Comparison of ENCODE assay signal across 1 cellular context in the genomic region with DNA sequence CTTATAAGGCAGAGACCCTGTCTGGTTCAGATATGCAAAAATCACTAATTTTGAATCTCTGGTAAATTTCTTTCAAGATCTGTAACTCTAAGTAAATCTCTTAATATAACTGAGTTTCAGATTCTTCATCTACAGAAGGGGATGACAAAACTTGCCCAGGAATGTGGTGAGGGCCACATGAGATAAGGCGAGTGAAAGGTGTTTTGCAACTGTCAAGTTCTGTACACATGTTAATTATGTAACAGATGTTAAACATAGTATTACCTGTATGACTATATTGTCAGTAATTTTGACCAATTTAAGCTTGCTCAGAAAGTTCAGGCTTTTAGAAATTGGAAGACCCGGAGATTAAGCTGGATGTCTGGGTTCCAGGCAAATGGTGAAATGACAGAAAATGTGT.
TF ChIP-seq lines count a peak whose summit lies in the region.

No MANE protein-coding gene starts in this region.

TF ChIP-seq in H1, 55 proteins besides CTCF, POLR2A, EP300 and RAD21 (continued from another document):
- TF ChIP-seq POU5F1 (IDR thresholded peaks at IDR 0.05; ENCODE audit: low read depth, low read length) = no peak
- no peak for TF ChIP-seq CREB1 (IDR thresholded peaks at IDR 0.05)
